ENCODE assay signal across 8 cellular contexts in the genomic region with DNA sequence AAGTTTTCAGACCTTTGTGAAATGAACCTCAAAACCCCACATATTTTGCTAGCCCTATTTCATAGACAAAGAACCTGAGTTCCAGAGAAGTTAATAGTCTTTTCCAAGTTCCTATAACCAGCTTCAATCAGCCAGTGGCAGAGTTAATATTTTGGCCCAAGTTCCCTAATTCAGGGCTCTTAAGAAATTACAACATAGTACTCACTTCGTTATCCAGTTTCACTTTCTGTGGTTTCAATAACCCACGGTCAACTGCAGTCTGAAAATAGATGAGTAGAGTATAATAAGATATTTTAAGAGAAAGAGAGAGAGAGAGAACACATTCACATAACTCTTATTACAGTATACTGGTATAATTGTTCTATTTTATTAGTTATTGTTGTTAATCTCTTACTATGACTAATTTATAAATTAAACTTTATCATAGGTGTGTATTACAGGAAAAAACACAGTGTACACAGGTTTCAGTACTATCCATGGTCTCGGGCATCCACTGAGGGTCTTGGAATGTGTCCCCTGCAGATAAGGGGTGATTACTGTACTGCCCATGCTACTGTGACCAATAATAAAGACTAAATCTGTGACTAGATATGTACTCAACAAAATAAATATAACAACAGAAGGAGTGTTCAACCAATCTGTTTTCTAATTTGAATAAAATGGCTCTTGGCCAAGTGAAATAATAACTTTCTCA. TPM values are rescaled to one million over a fixed set of nuclear protein-coding genes. Genes with fewer than 3 reads are reported as not detected.
A peak's percentile ranks its signal among the peaks of the same experiment; 100 is the strongest.
DNase-seq lines count a peak whose midpoint lies in the region; ATAC-seq, FAIRE-seq and TF ChIP-seq lines count a peak whose summit lies in the region.

No MANE protein-coding gene starts in this region.

- no peaks in the 10 kb centered on the region for H3K27me3 Mint-ChIP-seq in activated CD8-positive, alpha-beta T cell treated with anti-CD3 and anti-CD28 coated beads, Interleukin-2, amount 10 ng/mL, durations not matched to agents 7 days and 5 days (ENCODE audit: low read depth)
- no peaks in the 10 kb centered on the region for H3K27me3 Mint-ChIP-seq in memory B cell

- FAIRE-seq in A549 (lab: Jason Lieb, UNC) (peak; percentile 13), GM19239 (lab: Jason Lieb, UNC) (peak; percentile 92)

- ATAC-seq in A549 (no peak), HG03342 (IDR thresholded peaks at IDR 0.05; ENCODE audit: unreplicated experiment) (peak; percentile 82), memory B cell (ENCODE audit: low read depth) (peak; percentile 96)
- ATAC-seq in activated CD8-positive, alpha-beta T cell treated with anti-CD3 and anti-CD28 coated beads, Interleukin-2, amount 10 ng/mL, durations not matched to agents 7 days and 5 days, result peak; percentile 57

- no peak for TF ChIP-seq RAD21 in A549 (conservative IDR thresholded peaks at IDR 0.05 in 1 of 2, IDR thresholded peaks at IDR 0.05 in 1 of 2)

- H3K4me1 Mint-ChIP-seq in activated CD8-positive, alpha-beta T cell treated with anti-CD3 and anti-CD28 coated beads, Interleukin-2, amount 10 ng/mL, durations not matched to agents 7 days and 5 days (ENCODE audit: low read depth), result peaks cover 24% of the 10 kb centered on the region
- peaks cover 12% of the 10 kb centered on the region for H3K4me1 Mint-ChIP-seq in memory B cell

- TF ChIP-seq EP300 in A549 (IDR thresholded peaks at IDR 0.05), result no peak

- H3K27ac ChIP-seq in A549, result no peak overlapping the region

- no peaks in the 10 kb centered on the region for H3K9me3 ChIP-seq in A549

- TF ChIP-seq CTCF in A549 (IDR thresholded peaks at IDR 0.05), result no peak

- DNase-seq in A549 (ENCODE audit: low read depth in 1 of 2, low spot score in 1 of 2) (no peak), GM19239 (ENCODE audit: insufficient read length, low spot score) (no peak), memory B cell (ENCODE audit: low spot score in 2 of 2) (no peak), NCI-H2227 treated with DMSO at 0.1 percent for 48 hours (lab: John Stamatoyannopoulos, UW) (no peak), mucosa of gallbladder (ENCODE audit: low spot score) (no peak), T-helper 9 cell (no peak)
- no peak for DNase-seq in activated CD8-positive, alpha-beta T cell treated with anti-CD3 and anti-CD28 coated beads, Interleukin-2, amount 10 ng/mL, durations not matched to agents 7 days and 5 days

- H3K4me3 Mint-ChIP-seq in activated CD8-positive, alpha-beta T cell treated with anti-CD3 and anti-CD28 coated beads, Interleukin-2, amount 10 ng/mL, durations not matched to agents 7 days and 5 days, result peak overlapping the region; percentile 69
- peak overlapping the region; percentile 54 for H3K4me3 Mint-ChIP-seq in memory B cell

- H3K4me2 ChIP-seq in A549, result peak overlapping the region; percentile 45

- no peaks in the 10 kb centered on the region for H3K4me1 ChIP-seq in A549

- H3K4me3 ChIP-seq in A549, result no peak overlapping the region

- peak overlapping the region; percentile 75 for H3K27ac Mint-ChIP-seq in activated CD8-positive, alpha-beta T cell treated with anti-CD3 and anti-CD28 coated beads, Interleukin-2, amount 10 ng/mL, durations not matched to agents 7 days and 5 days
- peak overlapping the region; percentile 35 for H3K27ac Mint-ChIP-seq in memory B cell

- H3K9me3 Mint-ChIP-seq in activated CD8-positive, alpha-beta T cell treated with anti-CD3 and anti-CD28 coated beads, Interleukin-2, amount 10 ng/mL, durations not matched to agents 7 days and 5 days (ENCODE audit: insufficient read depth), result no peaks in the 10 kb centered on the region
- no peaks in the 10 kb centered on the region for H3K9me3 Mint-ChIP-seq in memory B cell

- CTCF ChIA-PET in A549 (lab: Yijun Ruan, JAX), result interaction anchor here (1.0 kb wide), 1 partner anchor 17 kb away, joined by 5 read pairs; no protein-coding TSS in a partner anchor
- CTCF ChIA-PET in activated CD8-positive, alpha-beta T cell treated with anti-CD3 and anti-CD28 coated beads, Interleukin-2, amount 10 ng/mL, durations not matched to agents 7 days and 5 days (lab: Charles Lee), result no interaction called here

- no peak for TF ChIP-seq POLR2A in A549 (IDR thresholded peaks at IDR 0.05; ENCODE audit: low read length)

- 63% methylated on average over 3 of the region's 3 CpGs for WGBS in A549 (ENCODE audit: missing lambda C conversion rate)

- POLR2A ChIA-PET in A549 (lab: Yijun Ruan, JAX), result no interaction called here
- POLR2A ChIA-PET in activated CD8-positive, alpha-beta T cell treated with anti-CD3 and anti-CD28 coated beads, Interleukin-2, amount 10 ng/mL, durations not matched to agents 7 days and 5 days (lab: Charles Lee), result no interaction called here

- H3K36me3 Mint-ChIP-seq in activated CD8-positive, alpha-beta T cell treated with anti-CD3 and anti-CD28 coated beads, Interleukin-2, amount 10 ng/mL, durations not matched to agents 7 days and 5 days (ENCODE audit: low read depth), result no peaks in the 10 kb centered on the region
- no peaks in the 10 kb centered on the region for H3K36me3 Mint-ChIP-seq in memory B cell

TF ChIP-seq in A549, 52 proteins besides CTCF, POLR2A, EP300 and RAD21:
- no peak for TF ChIP-seq BCL3 (IDR thresholded peaks at IDR 0.05)

RNA-seq across cellular contexts. Expression of gene MYOT, which starts 9.3 kb away (rescaled TPM):
- 0.08 and 0.13 TPM in 2 replicates for polyA plus RNA-seq in A549 (2011; rRNA removed)
- not detected in 2 replicates for polyA plus RNA-seq in A549 (2012; cell fraction: cytosol; rRNA removed)
- polyA plus RNA-seq in A549 (2012; cell fraction: nucleus; rRNA removed), result not detected in 2 replicates
- polyA plus RNA-seq in A549 (2017; fragmentation: RNase III; extraction: RNeasy Plus Mini Kit Qiagen cat#74134 plus additional on column Dnase treatment), result not detected in 3 replicates
- polyA minus RNA-seq in A549 (2011; rRNA and poly(A)+ RNA removed), result not detected in 2 replicates
- not detected for total RNA-seq in activated CD8-positive, alpha-beta T cell treated with anti-CD3 and anti-CD28 coated beads, Interleukin-2, amount 10 ng/mL, durations not matched to agents 7 days and 5 days
- total RNA-seq in mucosa of gallbladder, result 3.7 TPM

RNA-seq across cellular contexts. Expression of gene PKD2L2, which starts 30.9 kb away (rescaled TPM):
- polyA plus RNA-seq in A549 (2011; rRNA removed) (0.05 TPM in 1 of 2 replicates, not detected in the other), A549 (2017; fragmentation: RNase III; extraction: RNeasy Plus Mini Kit Qiagen cat#74134 plus additional on column Dnase treatment) (0.04 TPM in 1 of 3 replicates, not detected in the others)
- 0.05 TPM in 1 of 2 replicates, not detected in the other for polyA plus RNA-seq in A549 (2012; cell fraction: cytosol; rRNA removed)
- not detected in 2 replicates for polyA plus RNA-seq in A549 (2012; cell fraction: nucleus; rRNA removed)
- not detected in 2 replicates for polyA minus RNA-seq in A549 (2011; rRNA and poly(A)+ RNA removed)
- total RNA-seq in activated CD8-positive, alpha-beta T cell treated with anti-CD3 and anti-CD28 coated beads, Interleukin-2, amount 10 ng/mL, durations not matched to agents 7 days and 5 days, result not detected
- total RNA-seq in mucosa of gallbladder, result not detected

Comparison
In these comparisons a context has a peak if more than half of its experiments do, and no peak if none do; other contexts are left out.
1. ATAC-seq: peak in HG03342 (single experiment), activated CD8-positive, alpha-beta T cell treated with anti-CD3 and anti-CD28 coated beads, Interleukin-2, amount 10 ng/mL, durations not matched to agents 7 days and 5 days (single experiment) and memory B cell (single experiment); none in A549 (0 of 2).